Comparison of ENCODE assay signal across 8 cellular contexts in the genomic region with DNA sequence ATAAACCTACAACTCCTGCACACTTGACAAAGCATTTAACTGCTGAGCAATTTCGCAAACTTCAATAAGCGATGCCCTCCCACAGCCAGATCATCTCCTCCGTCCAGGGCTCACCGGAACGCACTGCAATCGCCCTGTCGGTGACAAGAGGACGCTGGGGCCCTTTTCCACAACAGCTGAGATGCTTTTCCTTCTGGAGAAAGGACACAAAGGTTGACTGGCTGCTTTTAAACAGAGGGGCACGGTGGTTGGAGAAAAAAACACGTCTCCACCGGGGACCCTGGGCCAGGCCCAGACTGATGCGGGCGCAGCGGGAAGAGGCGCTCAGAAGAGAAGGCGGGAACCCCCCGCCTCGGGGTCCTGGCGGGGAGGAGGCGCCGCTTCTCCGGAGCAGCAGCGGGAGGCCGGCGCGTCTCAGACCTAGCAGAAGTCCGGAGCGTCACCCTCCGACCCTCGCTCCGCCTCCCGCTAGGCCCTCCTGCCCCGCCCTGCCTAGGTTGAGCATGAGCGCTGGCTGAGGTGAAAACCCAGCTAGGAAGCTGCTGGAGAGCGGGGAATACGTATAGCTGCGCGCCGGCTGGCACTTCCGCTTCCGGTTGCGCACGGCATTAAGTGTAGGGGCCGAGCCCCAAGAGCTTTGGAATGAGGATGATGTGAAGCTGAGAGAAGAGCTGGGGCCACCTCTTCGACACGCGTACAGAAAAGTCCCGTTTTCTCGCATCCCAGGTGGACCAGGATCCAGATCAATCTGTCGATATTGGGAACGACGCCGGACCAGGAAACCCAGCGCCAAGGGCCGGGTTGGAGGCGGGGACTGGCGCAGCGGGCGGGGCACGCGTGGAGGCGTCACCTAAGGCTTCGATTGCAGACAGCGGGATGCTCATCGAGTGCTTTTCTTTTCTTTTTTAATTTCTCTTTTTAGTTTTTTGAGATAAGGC. TPM values are rescaled to one million over a fixed set of nuclear protein-coding genes. Genes with fewer than 3 reads are reported as not detected.
DNase-seq lines count a peak whose midpoint lies in the region; ATAC-seq and TF ChIP-seq lines count a peak whose summit lies in the region.

A gene (minus strand): TSS at position 564 of the 938 bp plus-strand sequence. CDS start 3,788 bp downstream, outside the sequence.

- peak within 1 kb of the TSS; percentile 94 for H3K4me3 Mint-ChIP-seq in dendritic cell treated with granulocyte-macrophage colony-stimulating factor and Interleukin-4, amounts not matched to agents 40 ng/mL and 50 ng/mL, for 4 days

- H4K20me1 ChIP-seq in BLaER1 treated with 17β-estradiol and CSF1 and Interleukin-3, amounts not matched to agents 10 nM and 100 nM, result no peaks in the 10 kb centered on the region

- peak within 1 kb of the TSS; percentile 64 to 80 (median 73) for H3K4me3 ChIP-seq in BLaER1 treated with 17β-estradiol and CSF1 and Interleukin-3, amounts not matched to agents 10 nM and 100 nM
- peak within 1 kb of the TSS; percentile 58 to 72 for H3K4me3 ChIP-seq in left lung

- H3K4me2 ChIP-seq in BLaER1 treated with 17β-estradiol and CSF1 and Interleukin-3, amounts not matched to agents 10 nM and 100 nM, result peak within 1 kb of the TSS; percentile 79 to 98 (median 88)

- H3K36me3 Mint-ChIP-seq in dendritic cell treated with granulocyte-macrophage colony-stimulating factor and Interleukin-4, amounts not matched to agents 40 ng/mL and 50 ng/mL, for 4 days (ENCODE audit: low read depth), result peaks cover 54% of the 10 kb centered on the region

- intact Hi-C loops in dendritic cell treated with granulocyte-macrophage colony-stimulating factor and Interleukin-4, amounts not matched to agents 40 ng/mL and 50 ng/mL, for 4 days (cut with micrococcal nuclease), result loop anchor here (1.0 to 10.0 kb wide), 3 partner anchors 16 to 93 kb away; a partner anchor contains a TSS
- intact Hi-C loops in left lung (cut with DNase I), result no loop called here

- H3K27me3 Mint-ChIP-seq in dendritic cell treated with granulocyte-macrophage colony-stimulating factor and Interleukin-4, amounts not matched to agents 40 ng/mL and 50 ng/mL, for 4 days, result no peaks in the 10 kb centered on the region

- peaks cover 14 to 45% (median 26%) of the 10 kb centered on the region in 11 experiments; a peak in 21 of 22 replicates for H3K36me3 ChIP-seq in BLaER1 treated with 17β-estradiol and CSF1 and Interleukin-3, amounts not matched to agents 10 nM and 100 nM
- H3K36me3 ChIP-seq in left lung, result peaks cover 0 to 11% of the 10 kb centered on the region in 2 donors

- H3K4me1 ChIP-seq in BLaER1 treated with 17β-estradiol and CSF1 and Interleukin-3, amounts not matched to agents 10 nM and 100 nM, result peaks cover 17 to 24% (median 19%) of the 10 kb centered on the region in 10 experiments
- peaks cover 11 to 19% of the 10 kb centered on the region in 2 donors for H3K4me1 ChIP-seq in left lung

- H3K9me3 Mint-ChIP-seq in dendritic cell treated with granulocyte-macrophage colony-stimulating factor and Interleukin-4, amounts not matched to agents 40 ng/mL and 50 ng/mL, for 4 days, result peaks cover 15% of the 10 kb centered on the region

- H3K27ac ChIP-seq in BLaER1 treated with 17β-estradiol and CSF1 and Interleukin-3, amounts not matched to agents 10 nM and 100 nM, result peak within 1 kb of the TSS; percentile 82 to 96 (median 88)
- H3K27ac ChIP-seq in left lung, result peak within 1 kb of the TSS; percentile 96 to 97

- peaks cover 21 to 33% (median 27%) of the 10 kb centered on the region in 11 experiments for H3K9me3 ChIP-seq in BLaER1 treated with 17β-estradiol and CSF1 and Interleukin-3, amounts not matched to agents 10 nM and 100 nM (replicated peaks in 1 of 11)
- H3K9me3 ChIP-seq in left lung, result peaks cover 0 to 15% of the 10 kb centered on the region in 2 donors

- H3K4me1 Mint-ChIP-seq in dendritic cell treated with granulocyte-macrophage colony-stimulating factor and Interleukin-4, amounts not matched to agents 40 ng/mL and 50 ng/mL, for 4 days (ENCODE audit: low read depth), result no peaks in the 10 kb centered on the region

- no peaks in the 10 kb centered on the region for H3K27me3 ChIP-seq in BLaER1 treated with 17β-estradiol and CSF1 and Interleukin-3, amounts not matched to agents 10 nM and 100 nM
- no peaks in the 10 kb centered on the region for H3K27me3 ChIP-seq in left lung

- TF ChIP-seq CTCF in left lung (IDR thresholded peaks at IDR 0.05), result no peak

- DNase-seq in NCI-H69 (lab: John Stamatoyannopoulos, UW) (peak; percentile 94), left lung (peak; percentile 97 to 98)
- peak; percentile 89 to 91 for DNase-seq in activated CD4-positive, alpha-beta T cell treated with anti-CD3 and anti-CD28 coated beads, Interleukin-2, amount 50 U/mL, for 4 hours
- peak; percentile 88 for DNase-seq in stimulated activated CD4-positive, alpha-beta T cell treated with anti-CD3 and anti-CD28 coated beads, Interleukin-2, amount 100 ng/mL, for 4 hours (ENCODE audit: low read depth)

- peak within 1 kb of the TSS; percentile 80 to 95 (median 88) for H3K9ac ChIP-seq in BLaER1 treated with 17β-estradiol and CSF1 and Interleukin-3, amounts not matched to agents 10 nM and 100 nM

- peak within 1 kb of the TSS; percentile 96 for H3K27ac Mint-ChIP-seq in dendritic cell treated with granulocyte-macrophage colony-stimulating factor and Interleukin-4, amounts not matched to agents 40 ng/mL and 50 ng/mL, for 4 days

- peak; percentile 92 for ATAC-seq in GM19324 (IDR thresholded peaks at IDR 0.05; ENCODE audit: low FRiP score, unreplicated experiment)
- peak; percentile 93 for ATAC-seq in HG03469 (IDR thresholded peaks at IDR 0.05; ENCODE audit: unreplicated experiment)
- ATAC-seq in left lung, result peak; percentile 100

RNA-seq across cellular contexts. Expression of the gene that starts here (rescaled TPM):
- total RNA-seq in left lung, result 10 to 100 TPM; 13.2 to 13.3 TPM

Comparison
In these comparisons a context has a peak if more than half of its experiments do, and no peak if none do; other contexts are left out.
1. Peak in every context shown above with its lines: DNase-seq, ATAC-seq, H3K4me3 ChIP-seq and H3K27ac ChIP-seq.